7 cellular contexts compared by ENCODE assay signal in the genomic region with DNA sequence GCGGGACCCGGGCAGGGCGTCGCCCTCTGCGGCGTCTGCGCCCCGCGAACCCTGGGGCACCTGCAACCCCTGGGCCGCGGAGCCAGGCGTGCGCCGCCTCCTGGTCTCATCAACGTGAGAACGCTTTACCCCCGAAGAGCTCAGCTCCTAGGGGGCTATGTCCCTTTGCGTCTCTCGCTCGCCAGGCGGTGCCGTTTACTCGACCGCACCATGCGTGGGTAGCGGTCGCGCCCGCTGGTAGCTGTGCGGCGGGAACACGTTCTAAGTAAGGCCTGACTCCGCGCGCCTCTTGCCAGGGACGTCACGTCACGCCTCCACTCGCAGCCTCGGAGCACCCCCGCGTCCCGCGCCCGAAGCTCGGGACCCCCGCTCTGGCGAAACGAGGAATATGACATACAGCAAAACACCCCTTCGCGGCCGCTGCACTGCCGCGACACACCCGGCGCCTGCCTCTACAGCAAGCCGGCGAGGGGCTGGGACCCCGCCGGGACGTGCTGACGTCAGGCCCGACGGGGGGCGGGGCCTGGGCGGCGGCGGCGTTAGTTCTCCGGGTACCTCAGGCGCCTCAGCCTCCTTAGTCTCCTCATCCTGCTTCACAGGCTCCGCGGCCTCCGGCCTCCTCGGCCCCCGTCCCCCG. TPM values are rescaled to one million over a fixed set of nuclear protein-coding genes. Genes with fewer than 3 reads are reported as not detected.
A peak's percentile ranks its signal among the peaks of the same experiment; 100 is the strongest.
DNase-seq lines count a peak whose midpoint lies in the region; ATAC-seq and TF ChIP-seq lines count a peak whose summit lies in the region.

A gene with protein sequence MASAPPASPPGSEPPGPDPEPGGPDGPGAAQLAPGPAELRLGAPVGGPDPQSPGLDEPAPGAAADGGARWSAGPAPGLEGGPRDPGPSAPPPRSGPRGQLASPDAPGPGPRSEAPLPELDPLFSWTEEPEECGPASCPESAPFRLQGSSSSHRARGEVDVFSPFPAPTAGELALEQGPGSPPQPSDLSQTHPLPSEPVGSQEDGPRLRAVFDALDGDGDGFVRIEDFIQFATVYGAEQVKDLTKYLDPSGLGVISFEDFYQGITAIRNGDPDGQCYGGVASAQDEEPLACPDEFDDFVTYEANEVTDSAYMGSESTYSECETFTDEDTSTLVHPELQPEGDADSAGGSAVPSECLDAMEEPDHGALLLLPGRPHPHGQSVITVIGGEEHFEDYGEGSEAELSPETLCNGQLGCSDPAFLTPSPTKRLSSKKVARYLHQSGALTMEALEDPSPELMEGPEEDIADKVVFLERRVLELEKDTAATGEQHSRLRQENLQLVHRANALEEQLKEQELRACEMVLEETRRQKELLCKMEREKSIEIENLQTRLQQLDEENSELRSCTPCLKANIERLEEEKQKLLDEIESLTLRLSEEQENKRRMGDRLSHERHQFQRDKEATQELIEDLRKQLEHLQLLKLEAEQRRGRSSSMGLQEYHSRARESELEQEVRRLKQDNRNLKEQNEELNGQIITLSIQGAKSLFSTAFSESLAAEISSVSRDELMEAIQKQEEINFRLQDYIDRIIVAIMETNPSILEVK (plus strand): TSS at position 568 of the 637 bp plus-strand sequence. CDS start 358 bp downstream, outside the sequence.

- TF ChIP-seq EP300 in sigmoid colon (IDR thresholded peaks at IDR 0.05), result no peak

- no peaks in the 10 kb centered on the region for H3K27me3 ChIP-seq in sigmoid colon

- WGBS in sigmoid colon, 2 donors, result 0% methylated on average over 77 of the region's 77 CpGs

- TF ChIP-seq CTCF in GM13976 (IDR thresholded peaks at IDR 0.05; ENCODE audit: borderline replicate concordance, control extremely low read depth, extremely low read depth, insufficient read depth, missing control alignments), result peak; percentile 31
- TF ChIP-seq CTCF in sigmoid colon (IDR thresholded peaks at IDR 0.05), result peak in 1 of 4 experiments; percentile 3

- peaks cover 0 to 49% (median 45%) of the 10 kb centered on the region in 4 donors for H3K4me1 ChIP-seq in sigmoid colon

- peaks cover 0 to 10% (median 0%) of the 10 kb centered on the region in 4 donors for H3K36me3 ChIP-seq in sigmoid colon

- TF ChIP-seq POLR2A in sigmoid colon (IDR thresholded peaks at IDR 0.05), result peak; percentile 79 to 83

- in situ Hi-C loops in GM13976 (cut with MboI; ENCODE audit: low sequenced_read_pairs, unreplicated experiment), result no loop called here

- peak within 1 kb of the TSS; percentile 94 to 99 (median 98) for H3K27ac ChIP-seq in sigmoid colon

- intact Hi-C loops in sigmoid colon (cut with DNase I), result loop anchor here (1.0 to 5.0 kb wide), 4 partner anchors 23 to 102 kb away; a partner anchor contains a TSS

- ATAC-seq in HG02798 (IDR thresholded peaks at IDR 0.05; ENCODE audit: poor library complexity, unreplicated experiment), result peak; percentile 91

- H3K4me3 ChIP-seq in sigmoid colon, result peak within 1 kb of the TSS; percentile 64 to 81 (median 74)

- H3K9me3 ChIP-seq in sigmoid colon, result no peaks in the 10 kb centered on the region

- DNase-seq in GM13976 (ENCODE audit: low spot score), result peak; percentile 97
- DNase-seq in NCI-H146 treated with DMSO at 0.1 percent for 48 hours (lab: John Stamatoyannopoulos, UW; ENCODE audit: unreplicated experiment), result peak; percentile 71
- peak; percentile 54 for DNase-seq in T1000 (lab: John Stamatoyannopoulos, UW)
- peak; percentile 93 for DNase-seq in astrocyte of the hippocampus (ENCODE audit: low read depth, low spot score)
- peak; percentile 24 to 93 (median 79) for DNase-seq in hypothalamus (lab: John Stamatoyannopoulos, UW)
- DNase-seq in sigmoid colon, result peak; percentile 93

RNA-seq across cellular contexts. Expression of the gene that starts here (rescaled TPM):
- 10 to 100 TPM; 20.0 to 44.9 (median 28.9) TPM for total RNA-seq in sigmoid colon
- polyA plus RNA-seq in sigmoid colon, result 10 to 100 TPM; 10.6 to 24.1 (median 13.2) TPM

Comparison
In these comparisons a context has a peak if more than half of its experiments do, and no peak if none do; other contexts are left out.
1. Peak in every context shown above with its lines: DNase-seq, ATAC-seq, H3K4me3 ChIP-seq and H3K27ac ChIP-seq.